18 cellular contexts compared by ENCODE assay signal in genomic region chr15:66734961-66735908, GRCh38. TPM values are rescaled to one million over a fixed set of nuclear protein-coding genes. Genes with fewer than 3 reads are reported as not detected.
DNase-seq lines count a peak whose midpoint lies in the region; ATAC-seq and TF ChIP-seq lines count a peak whose summit lies in the region.
"Had no signal": no experiment of that assay in that cellular context is flagged by ENCODE, and none has a peak within 500 bp of the region (broad histone marks: within the 10 kb centered on the region; RNA-seq: fewer than 3 reads in every experiment).

No MANE protein-coding gene starts in this region.

- H3K36me3 ChIP-seq in IMR-90 (ENCODE audit: control insufficient read depth, insufficient read depth, low read length), result peaks cover 2% of the 10 kb centered on the region; the same call in 1 of the 2 replicates
- no peaks in the 10 kb centered on the region for H3K36me3 ChIP-seq in esophagus muscularis mucosa
- peaks cover 13% of the 10 kb centered on the region for H3K36me3 ChIP-seq in BE2C
- H3K36me3 ChIP-seq: HAP-1 had no signal

- 0 out of 2 replicates have a peak overlapping the region, but pooled peaks have one; percentile 56 for H3K23ac ChIP-seq in IMR-90 (ENCODE audit: low read depth, low read length)

- H3K27me3 Mint-ChIP-seq in nephron progenitor cell (ENCODE audit: low read depth, poor library complexity) (peaks cover 10% of the 10 kb centered on the region), type B pancreatic cell (no peaks in the 10 kb centered on the region)

- H3K79me1 ChIP-seq in IMR-90 (ENCODE audit: low read depth in 1 of 2, low read length in 2 of 2), result peaks cover 25 to 74% of the 10 kb centered on the region in 2 experiments; a peak in 3 of 4 replicates

- peaks cover 22% of the 10 kb centered on the region for H3K36me3 Mint-ChIP-seq in nephron progenitor cell (ENCODE audit: low read depth)
- peaks cover 18% of the 10 kb centered on the region for H3K36me3 Mint-ChIP-seq in type B pancreatic cell
- H3K36me3 Mint-ChIP-seq: CD14-positive monocyte; IgD-negative memory B cell; naive thymus-derived CD8-positive, alpha-beta T cell had no signal

- no peak overlapping the region for H3K27ac ChIP-seq in IMR-90 (ENCODE audit: insufficient read depth, low read length)
- peak overlapping the region in 3 of 4 donors; percentile 49 to 66 (median 62) for H3K27ac ChIP-seq in esophagus muscularis mucosa (replicated peaks in 1 of 4)

- H2AK5ac ChIP-seq in IMR-90 (ENCODE audit: low read depth, low read length), result peak overlapping the region; percentile 45; the same call in 1 of the 2 replicates

- H3K56ac ChIP-seq in IMR-90 (ENCODE audit: extremely low read depth, insufficient read depth, low read length), result no peak overlapping the region

- TF ChIP-seq EP300 in esophagus muscularis mucosa (IDR thresholded peaks at IDR 0.05), result no peak

- H4K91ac ChIP-seq in IMR-90 (ENCODE audit: insufficient read depth, low read depth, low read length), result no peak overlapping the region

- CTCF ChIA-PET in IMR-90 (lab: Yijun Ruan, JAX), result interaction anchor here (1.0 kb wide), 1 partner anchor 9 kb away, joined by 3 read pairs; no protein-coding TSS in a partner anchor

- H3K4me3 Mint-ChIP-seq in nephron progenitor cell (no peak overlapping the region), type B pancreatic cell (no peak overlapping the region)
- H3K4me3 Mint-ChIP-seq: activated T-cell treated with anti-CD3 and anti-CD28 coated beads, Interleukin-2, amount 50 U/mL, for 72 hours; CD14-positive monocyte; IgD-negative memory B cell; naive thymus-derived CD8-positive, alpha-beta T cell had no signal

- H3K9me3 Mint-ChIP-seq in nephron progenitor cell (no peaks in the 10 kb centered on the region), type B pancreatic cell (no peaks in the 10 kb centered on the region)
- H3K9me3 Mint-ChIP-seq: activated T-cell treated with anti-CD3 and anti-CD28 coated beads, Interleukin-2, amount 50 U/mL, for 72 hours; CD14-positive monocyte; naive thymus-derived CD8-positive, alpha-beta T cell had no signal

- H3K4me2 ChIP-seq in IMR-90 (ENCODE audit: low read depth, low read length), result no peak overlapping the region

- H3K9me1 ChIP-seq in IMR-90 (ENCODE audit: insufficient read depth, low read length), result peaks cover 26% of the 10 kb centered on the region

- peak overlapping the region; percentile 25; the same call in 1 of the 2 replicates for H3K14ac ChIP-seq in IMR-90 (replicated peaks; ENCODE audit: low read depth, low read length)

- H3K9ac ChIP-seq in IMR-90 (ENCODE audit: low read depth, low read length), result no peak overlapping the region

- dilution Hi-C loops in IMR-90 (cut with HindIII; ENCODE audit: low sequenced_read_pairs, unreplicated experiment), result no loop called here

- DNase-seq in IMR-90, result no peak
- DNase-seq in esophagus muscularis mucosa (ENCODE audit: extremely low spot score), result no peak
- no peak for DNase-seq in nephron progenitor cell
- no peak for DNase-seq in type B pancreatic cell (ENCODE audit: extremely low spot score, unreplicated experiment)
- DNase-seq in NCI-H2081 (lab: John Stamatoyannopoulos, UW), result no peak
- DNase-seq in BE2C, result no peak
- DNase-seq: activated CD4-positive, alpha-beta T cell treated with anti-CD3 and anti-CD28 coated beads, Interleukin-2, amount 50 U/mL, for 48 hours; activated T-cell treated with anti-CD3 and anti-CD28 coated beads, Interleukin-2, amount 50 U/mL, for 72 hours; DND-41; left colon; naive thymus-derived CD8-positive, alpha-beta T cell; NCI-H1092; NCI-H226; stimulated activated CD4-positive, alpha-beta T cell treated with anti-CD3 and anti-CD28 coated beads, Interleukin-4, amount 100 ng/mL, for 1 hour had no signal

- H2AK9ac ChIP-seq in IMR-90 (replicated peaks; ENCODE audit: low read depth, low read length, poor library complexity), result no peak overlapping the region

- H3K4ac ChIP-seq in IMR-90 (ENCODE audit: low read depth, low read length), result 0 out of 2 replicates have a peak overlapping the region, but pooled peaks have one; percentile 20

- in situ Hi-C loops in IMR-90 (cut with MboI; ENCODE audit: low sequenced_read_pairs), result no loop called here

- H3K27ac Mint-ChIP-seq in nephron progenitor cell (peak overlapping the region; percentile 12), type B pancreatic cell (peak overlapping the region; percentile 37)
- H3K27ac Mint-ChIP-seq: activated T-cell treated with anti-CD3 and anti-CD28 coated beads, Interleukin-2, amount 50 U/mL, for 72 hours; CD14-positive monocyte; IgD-negative memory B cell; naive thymus-derived CD8-positive, alpha-beta T cell had no signal

- TF ChIP-seq POLR2A in IMR-90 (IDR thresholded peaks at IDR 0.05; ENCODE audit: low read depth, low read length) (no peak), esophagus muscularis mucosa (IDR thresholded peaks at IDR 0.05; ENCODE audit: low read depth) (no peak)

- no peak overlapping the region for H2BK5ac ChIP-seq in IMR-90 (ENCODE audit: low read depth, low read length, poor library complexity, severe bottlenecking)

- H4K20me1 ChIP-seq in IMR-90 (ENCODE audit: insufficient read depth, low read length), result peaks cover 21% of the 10 kb centered on the region

- H3K4me1 Mint-ChIP-seq in nephron progenitor cell, result peaks cover 90% of the 10 kb centered on the region
- peaks cover 37% of the 10 kb centered on the region for H3K4me1 Mint-ChIP-seq in type B pancreatic cell (ENCODE audit: unreplicated experiment)
- H3K4me1 Mint-ChIP-seq: IgD-negative memory B cell; naive thymus-derived CD8-positive, alpha-beta T cell had no signal

- H3K27me3 ChIP-seq in IMR-90 (ENCODE audit: control insufficient read depth, insufficient read depth, low read length) (no peaks in the 10 kb centered on the region), esophagus muscularis mucosa (no peaks in the 10 kb centered on the region), BE2C (no peaks in the 10 kb centered on the region)

- no peak for TF ChIP-seq RAD21 in IMR-90 (IDR thresholded peaks at IDR 0.05; ENCODE audit: low read length)

- no TSS peak for BruUV-seq in IMR-90 (replicated peaks; lab: Mats Ljungman, UMichigan)

- no peak overlapping the region for H4K5ac ChIP-seq in IMR-90 (ENCODE audit: low read depth, low read length)

- H2BK20ac ChIP-seq in IMR-90 (ENCODE audit: low read depth, low read length), result no peak overlapping the region

- no peak overlapping the region for H3K18ac ChIP-seq in IMR-90 (ENCODE audit: low read depth, low read length)

- H3K9me3 ChIP-seq in IMR-90 (ENCODE audit: control insufficient read depth, insufficient read depth, low read length) (no peaks in the 10 kb centered on the region), esophagus muscularis mucosa (no peaks in the 10 kb centered on the region), BE2C (no peaks in the 10 kb centered on the region)
- H3K9me3 ChIP-seq: HAP-1 had no signal

- ATAC-seq in IMR-90 (ENCODE audit: low read depth), result peak; percentile 36
- no peak for ATAC-seq in GM19455 (IDR thresholded peaks at IDR 0.05; ENCODE audit: unreplicated experiment)
- ATAC-seq: activated T-cell treated with anti-CD3 and anti-CD28 coated beads, Interleukin-2, amount 50 U/mL, for 72 hours; left colon; naive thymus-derived CD8-positive, alpha-beta T cell had no signal

- H2BK120ac ChIP-seq in IMR-90 (ENCODE audit: low read depth, low read length), result no peak overlapping the region

- no peak for TF ChIP-seq CTCF in IMR-90 (conservative IDR thresholded peaks at IDR 0.05; ENCODE audit: low read depth, low read length)
- no peak for TF ChIP-seq CTCF in esophagus muscularis mucosa (IDR thresholded peaks at IDR 0.05)
- TF ChIP-seq CTCF in nephron progenitor cell (IDR thresholded peaks at IDR 0.05), result no peak
- TF ChIP-seq CTCF in type B pancreatic cell (conservative IDR thresholded peaks at IDR 0.05), result no peak
- no peak for TF ChIP-seq CTCF in BE2C (IDR thresholded peaks at IDR 0.05; ENCODE audit: low read depth, low read length)

- peak overlapping the region; percentile 33; the same call in 1 of the 3 replicates for H2BK15ac ChIP-seq in IMR-90 (ENCODE audit: low read depth, low read length)

- no peak overlapping the region for H3K4me3 ChIP-seq in IMR-90 (ENCODE audit: insufficient read depth, low read depth, low read length)
- H3K4me3 ChIP-seq in esophagus muscularis mucosa, result no peak overlapping the region
- no peak overlapping the region for H3K4me3 ChIP-seq in BE2C (ENCODE audit: low read depth, low read length)
- H3K4me3 ChIP-seq: HAP-1 had no signal

- POLR2A ChIA-PET in IMR-90 (lab: Charles Lee; ENCODE audit: unreplicated experiment), result no interaction called here

- peak overlapping the region; percentile 37 for H2AFZ ChIP-seq in IMR-90 (replicated peaks; ENCODE audit: low read length, poor library complexity)

- intact Hi-C loops in IMR-90 (cut with micrococcal nuclease) (no loop called here), esophagus muscularis mucosa (cut with DNase I) (no loop called here)

- WGBS in IMR-90 (ENCODE audit: extremely low coverage in 2 of 2, insufficient read length in 1 of 2), 2 experiments, result 67% methylated on average over 2 of the region's 10 CpGs; no CpG with 5 or more reads in 1 of the 2 experiments
- 84% methylated on average over 9 of the region's 10 CpGs for WGBS in esophagus muscularis mucosa

- peak overlapping the region in 1 of 2 experiments; percentile 60; a peak in 2 of 4 replicates for H4K8ac ChIP-seq in IMR-90 (ENCODE audit: low read depth in 2 of 2, low read length in 2 of 2)

- H3K4me1 ChIP-seq in IMR-90 (ENCODE audit: control insufficient read depth, insufficient read depth, low read length) (peaks cover 22% of the 10 kb centered on the region), esophagus muscularis mucosa (peaks cover 27 to 35% (median 31%) of the 10 kb centered on the region in 4 donors), BE2C (peaks cover 6% of the 10 kb centered on the region; the same call in 1 of the 2 replicates)

TF ChIP-seq in IMR-90, 13 proteins besides CTCF, POLR2A, EP300 and RAD21 (continues in another document):
- TF ChIP-seq MXI1 (IDR thresholded peaks at IDR 0.05; ENCODE audit: borderline replicate concordance, low read depth, low read length) (no peak), NFE2L2 (IDR thresholded peaks at IDR 0.05; ENCODE audit: low read depth, low read length) (no peak), SMC3 (IDR thresholded peaks at IDR 0.05; ENCODE audit: low read depth, low read length) (no peak)

RNA-seq across cellular contexts. Expression of gene SMAD6, which starts 33.2 kb away (rescaled TPM):
- total RNA-seq in IMR-90 (2012; rRNA removed), result 3.6 and 4.8 TPM in 2 replicates
- 8.5 and 13.6 TPM in 2 replicates for polyA plus RNA-seq in IMR-90 (2012; rRNA removed)
- polyA plus RNA-seq in IMR-90 (2012; cell fraction: cytosol; rRNA removed), result 4.7 and 9.3 TPM in 2 replicates
- polyA plus RNA-seq in IMR-90 (2012; cell fraction: nucleus; rRNA removed; ENCODE audit: low replicate concordance), result 17.3 and 42.6 TPM in 2 replicates
- total RNA-seq in esophagus muscularis mucosa, result 10 to 100 TPM in 3 of 4 donors, 1 to 10 TPM in 1; 9.4 to 18.9 (median 14.3) TPM
- 27.0 and 31.7 TPM in 2 replicates for total RNA-seq in type B pancreatic cell (ENCODE audit: low replicate concordance)
- 52.5 TPM for polyA plus RNA-seq in BE2C (2012; ENCODE audit: insufficient read depth, insufficient read length, low read depth)
- polyA plus RNA-seq: CD14-positive monocyte; IgD-negative memory B cell; naive thymus-derived CD8-positive, alpha-beta T cell had no signal
